In genomic region chr1:230103341-230104173, GRCh38 we compare ENCODE assay signal across 12 cellular contexts. TPM values are rescaled to one million over a fixed set of nuclear protein-coding genes. Genes with fewer than 3 reads are reported as not detected.
DNase-seq lines count a peak whose midpoint lies in the region; ATAC-seq, FAIRE-seq and TF ChIP-seq lines count a peak whose summit lies in the region.
"Had no signal": no experiment of that assay in that cellular context is flagged by ENCODE, and none has a peak within 500 bp of the region (broad histone marks: within the 10 kb centered on the region; RNA-seq: fewer than 3 reads in every experiment).

No MANE protein-coding gene starts in this region.

- TF ChIP-seq CTCF in A549 (IDR thresholded peaks at IDR 0.05): no peak
- TF ChIP-seq CTCF in right lobe of liver (IDR thresholded peaks at IDR 0.05): no peak

- POLR2A ChIA-PET in A549 (lab: Yijun Ruan, JAX): interaction anchor here (0.8 to 3.7 kb wide), 4 partner anchors 18 to 545 kb away, joined by 3 to 35 read pairs (median 6); partner anchors contain the start of genes ABCB10 and GALNT2

- peak overlapping the region; percentile 94 for H3K27ac ChIP-seq in A549
- H3K27ac ChIP-seq in HUES6 (ENCODE audit: low read depth, low read length): 0 out of 2 replicates have a peak overlapping the region, but pooled peaks have one; percentile 12
- H3K27ac ChIP-seq in right lobe of liver: peak overlapping the region in 2 of 3 donors; percentile 77 to 84
- H3K27ac ChIP-seq: cardiac muscle cell, testis had no signal

- H3K4me1 Mint-ChIP-seq in activated naive CD8-positive, alpha-beta T cell treated with anti-CD3 and anti-CD28 coated beads for 36 hours: peaks cover 81% of the 10 kb centered on the region

- no peak overlapping the region for H3K4me3 ChIP-seq in A549
- H3K4me3 ChIP-seq in HUES6 (ENCODE audit: low read depth, low read length): no peak overlapping the region
- H3K4me3 ChIP-seq in right lobe of liver: no peak overlapping the region
- H3K4me3 ChIP-seq: cardiac muscle cell, testis had no signal

- no peaks in the 10 kb centered on the region for H3K27me3 ChIP-seq in HUES6 (ENCODE audit: control insufficient read depth, insufficient read depth, low read length)
- no peaks in the 10 kb centered on the region for H3K27me3 ChIP-seq in right lobe of liver
- H3K27me3 ChIP-seq: cardiac muscle cell, testis had no signal

- no peaks in the 10 kb centered on the region for H3K36me3 ChIP-seq in HUES6 (ENCODE audit: control insufficient read depth, insufficient read depth, low read length)
- no peaks in the 10 kb centered on the region for H3K36me3 ChIP-seq in right lobe of liver
- H3K36me3 ChIP-seq: cardiac muscle cell had no signal

- H3K9me3 ChIP-seq in A549: no peaks in the 10 kb centered on the region
- H3K9me3 ChIP-seq in HUES6 (ENCODE audit: control insufficient read depth, insufficient read depth, low read depth, low read length): no peaks in the 10 kb centered on the region
- no peaks in the 10 kb centered on the region for H3K9me3 ChIP-seq in right lobe of liver
- H3K9me3 ChIP-seq: testis had no signal

- H3K9me3 Mint-ChIP-seq in activated naive CD8-positive, alpha-beta T cell treated with anti-CD3 and anti-CD28 coated beads for 36 hours: no peaks in the 10 kb centered on the region

- peaks cover 29% of the 10 kb centered on the region for H3K36me3 Mint-ChIP-seq in activated naive CD8-positive, alpha-beta T cell treated with anti-CD3 and anti-CD28 coated beads for 36 hours

- H3K4me3 Mint-ChIP-seq in activated naive CD8-positive, alpha-beta T cell treated with anti-CD3 and anti-CD28 coated beads for 36 hours: peak overlapping the region; percentile 65

- FAIRE-seq in A549 (lab: Jason Lieb, UNC): no peak
- FAIRE-seq: kidney had no signal

- H3K4me1 ChIP-seq in A549 (peaks cover 70% of the 10 kb centered on the region), HUES6 (ENCODE audit: control insufficient read depth, insufficient read depth, low read length) (peaks cover 39% of the 10 kb centered on the region), right lobe of liver (peaks cover 0 to 54% (median 27%) of the 10 kb centered on the region in 4 donors)

- DNase-seq in A549 (ENCODE audit: low read depth in 1 of 2, low spot score in 1 of 2) (no peak), right lobe of liver (no peak), HT-29 (ENCODE audit: low spot score) (no peak), NCI-H748 treated with DMSO at 0.1 percent for 48 hours (lab: John Stamatoyannopoulos, UW) (no peak)
- DNase-seq in activated naive CD8-positive, alpha-beta T cell treated with anti-CD3 and anti-CD28 coated beads for 36 hours: no peak
- no peak for DNase-seq in stimulated activated CD4-positive, alpha-beta T cell treated with anti-CD3 and anti-CD28 coated beads, Interleukin-15, amount 100 ng/mL, for 24 hours
- DNase-seq: kidney, NCI-H187, testis had no signal

- CTCF ChIA-PET in A549 (lab: Yijun Ruan, JAX): interaction anchor here (0.6 to 2.7 kb wide), 9 partner anchors 11 to 406 kb away, joined by 3 to 25 read pairs (median 4); no protein-coding TSS in a partner anchor

- intact Hi-C loops in right lobe of liver (cut with DNase I): loop anchor here in 1 of 2 donors (10.0 kb wide), 1 partner anchor 51 kb away; no protein-coding TSS in a partner anchor

- H3K27me3 Mint-ChIP-seq in activated naive CD8-positive, alpha-beta T cell treated with anti-CD3 and anti-CD28 coated beads for 36 hours: no peaks in the 10 kb centered on the region

- no peak for ATAC-seq in A549
- no peak for ATAC-seq in right lobe of liver
- no peak for ATAC-seq in GM19035 (IDR thresholded peaks at IDR 0.05; ENCODE audit: unreplicated experiment)

- no peak overlapping the region for H3K9ac ChIP-seq in HUES6 (ENCODE audit: low read length)

- peak overlapping the region; percentile 89 for H3K27ac Mint-ChIP-seq in activated naive CD8-positive, alpha-beta T cell treated with anti-CD3 and anti-CD28 coated beads for 36 hours

- TF ChIP-seq EP300 in A549 (IDR thresholded peaks at IDR 0.05): no peak

- peak overlapping the region; percentile 100 for H3K4me2 ChIP-seq in A549

- no peak for TF ChIP-seq RAD21 in A549 (conservative IDR thresholded peaks at IDR 0.05 in 1 of 2, IDR thresholded peaks at IDR 0.05 in 1 of 2)

- TF ChIP-seq POLR2A in A549 (IDR thresholded peaks at IDR 0.05; ENCODE audit: low read length) (no peak), right lobe of liver (IDR thresholded peaks at IDR 0.05) (peak; percentile 33)

- WGBS in A549 (ENCODE audit: missing lambda C conversion rate): 44% methylated on average over 5 of the region's 5 CpGs
- 49% methylated on average over 4 of the region's 5 CpGs for WGBS in right lobe of liver (ENCODE audit: insufficient coverage, low coverage, low lambda C conversion rate, missing lambda C conversion rate)

TF ChIP-seq in A549, 52 proteins besides CTCF, POLR2A, EP300 and RAD21 (continues in another document):
- no peak for TF ChIP-seq MYC (IDR thresholded peaks at IDR 0.05; ENCODE audit: borderline replicate concordance, low read length)
- no peak for TF ChIP-seq ZC3H11A (IDR thresholded peaks at IDR 0.05)
- no peak for TF ChIP-seq NFE2L2 (conservative IDR thresholded peaks at IDR 0.05; ENCODE audit: low read length)
- no peak for TF ChIP-seq TFCP2L1 (CRISPR knock-in tag; IDR thresholded peaks at IDR 0.05)
- TF ChIP-seq HES2 (IDR thresholded peaks at IDR 0.05): no peak
- no peak for TF ChIP-seq CHD2 (IDR thresholded peaks at IDR 0.05; ENCODE audit: low read length, partially characterized antibody)
- TF ChIP-seq HMGXB4 (CRISPR knock-in tag; IDR thresholded peaks at IDR 0.05; ENCODE audit: borderline replicate concordance): no peak
- TF ChIP-seq RFX5 (IDR thresholded peaks at IDR 0.05): no peak
- TF ChIP-seq TP53 (CRISPR knock-in tag; IDR thresholded peaks at IDR 0.05): no peak
- no peak for TF ChIP-seq HOXB5 (CRISPR knock-in tag; IDR thresholded peaks at IDR 0.05)
- no peak for TF ChIP-seq REST (IDR thresholded peaks at IDR 0.05)
- TF ChIP-seq NPAS2 (CRISPR knock-in tag; IDR thresholded peaks at IDR 0.05; ENCODE audit: borderline replicate concordance): no peak
- no peak for TF ChIP-seq HOXB13 (CRISPR knock-in tag; IDR thresholded peaks at IDR 0.05; ENCODE audit: low read depth)
- TF ChIP-seq JUNB (IDR thresholded peaks at IDR 0.05): no peak
- TF ChIP-seq POLR2AphosphoS2 (conservative IDR thresholded peaks at IDR 0.05; ENCODE audit: low read length): no peak

RNA-seq across cellular contexts. Expression of gene GALNT2, which starts 36.5 kb away (rescaled TPM):
- polyA plus RNA-seq in A549 (2011; rRNA removed): 57.5 and 66.9 TPM in 2 replicates
- polyA plus RNA-seq in A549 (2012; cell fraction: cytosol; rRNA removed): 83.3 and 105 TPM in 2 replicates
- 194 and 199 TPM in 2 replicates for polyA plus RNA-seq in A549 (2012; cell fraction: nucleus; rRNA removed)
- polyA plus RNA-seq in A549 (2017; fragmentation: RNase III; extraction: RNeasy Plus Mini Kit Qiagen cat#74134 plus additional on column Dnase treatment): 111 to 115 TPM (median 114 TPM) in 3 replicates
- polyA minus RNA-seq in A549 (2011; rRNA and poly(A)+ RNA removed): 50.1 and 58.6 TPM in 2 replicates
- 10 to 100 TPM; 46.5 to 48.2 TPM for total RNA-seq in activated naive CD8-positive, alpha-beta T cell treated with anti-CD3 and anti-CD28 coated beads for 36 hours
- total RNA-seq in right lobe of liver: 100 to 1,000 TPM in 4 of 6 experiments, 10 to 100 TPM in 2; 58.0 to 152 (median 131) TPM
- total RNA-seq in HT-29 (2014; rRNA removed; shearing (Covaris generic)): 23.6 and 25.5 TPM in 2 replicates

Comparison
In these comparisons a context has a peak if more than half of its experiments do, and no peak if none do; other contexts are left out.
1. H3K27ac ChIP-seq: peak in every context shown above with its lines; median percentile 94 in A549; 80 in right lobe of liver; 12 in HUES6.